Comparison of ENCODE assay signal across 1 cellular context in the genomic region with DNA sequence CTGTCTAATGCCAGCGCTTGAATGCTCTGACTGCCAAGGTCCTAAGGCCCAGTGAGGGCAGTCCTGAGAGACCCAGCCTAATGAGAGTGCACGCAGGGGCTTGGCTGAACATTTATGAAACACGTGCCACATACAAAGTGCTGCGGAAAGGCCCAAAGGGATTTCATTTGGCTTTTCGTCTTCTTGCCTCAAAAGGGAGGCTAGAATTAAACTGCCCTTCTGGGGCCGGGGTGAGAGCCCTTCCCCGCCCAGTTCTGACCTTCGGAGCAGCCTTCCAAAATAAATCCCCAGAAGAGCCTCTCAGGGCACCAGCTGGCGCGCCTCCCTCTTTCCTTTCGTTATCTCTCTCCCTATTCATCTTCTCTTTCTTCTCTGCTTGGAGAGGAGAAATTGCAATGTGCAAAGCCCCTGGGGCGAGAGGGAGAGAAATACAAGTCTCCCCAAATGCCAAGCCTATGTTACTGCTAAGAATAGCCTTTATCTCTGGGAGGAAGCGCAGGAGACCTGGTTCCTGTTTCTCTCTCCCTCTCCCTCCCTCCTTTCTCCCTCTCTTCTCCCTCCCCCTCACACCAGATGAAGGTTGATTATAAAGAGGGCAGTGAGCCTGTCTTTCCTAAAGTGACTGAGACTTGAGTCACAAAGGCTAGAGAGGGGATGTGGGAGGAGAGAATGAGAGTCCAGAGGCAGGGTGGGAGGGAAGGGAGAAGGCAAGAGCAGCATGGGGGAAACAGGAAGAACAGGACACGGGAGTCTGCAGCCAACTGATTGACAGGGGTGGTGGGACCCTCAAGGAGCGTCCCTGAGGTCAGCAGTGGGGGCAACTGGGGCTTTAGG.
TF ChIP-seq lines count a peak whose summit lies in the region.

No MANE protein-coding gene starts in this region.

TF ChIP-seq in K562, 482 proteins besides CTCF, POLR2A, EP300 and RAD21 (continues in another document):
- peak; percentile 52 for TF ChIP-seq ARID1B (IDR thresholded peaks at IDR 0.05)
- TF ChIP-seq YY1 (IDR thresholded peaks at IDR 0.05; ENCODE audit: borderline replicate concordance in 1 of 3, control insufficient read depth in 1 of 3, extremely low read depth in 1 of 3, insufficient read depth in 3 of 3, insufficient read length in 1 of 3, insufficient replicate concordance in 2 of 3, low read depth in 1 of 3, low read length in 2 of 3) = no peak
- TF ChIP-seq HBP1 (CRISPR knock-in tag; IDR thresholded peaks at IDR 0.05) = no peak
- no peak for TF ChIP-seq ZNF124 (CRISPR knock-in tag; IDR thresholded peaks at IDR 0.05)
- TF ChIP-seq PTRF (tag; IDR thresholded peaks at IDR 0.05) = no peak
- no peak for TF ChIP-seq ZNF282 (CRISPR knock-in tag; IDR thresholded peaks at IDR 0.05)
- TF ChIP-seq IRF2 (CRISPR knock-in tag; IDR thresholded peaks at IDR 0.05) = no peak
- no peak for TF ChIP-seq ZNF609 (CRISPR knock-in tag; IDR thresholded peaks at IDR 0.05; ENCODE audit: borderline replicate concordance)
- TF ChIP-seq MCM3 (IDR thresholded peaks at IDR 0.05) = no peak
- TF ChIP-seq ZC3H4 (CRISPR knock-in tag; IDR thresholded peaks at IDR 0.05; ENCODE audit: borderline replicate concordance) = no peak
- TF ChIP-seq ZNF324 (CRISPR knock-in tag; IDR thresholded peaks at IDR 0.05) = no peak
- TF ChIP-seq ZNF253 (CRISPR knock-in tag; conservative IDR thresholded peaks at IDR 0.05) = no peak
- TF ChIP-seq GABPB1 (CRISPR knock-in tag; IDR thresholded peaks at IDR 0.05) = no peak
- TF ChIP-seq ATF7 (IDR thresholded peaks at IDR 0.05) = peak; percentile 6
- no peak for TF ChIP-seq HDAC8 (tag; IDR thresholded peaks at IDR 0.05)
- TF ChIP-seq SOX6 (IDR thresholded peaks at IDR 0.05) = peak; percentile 59; the same call in 1 of the 2 replicates
- no peak for TF ChIP-seq MCM5 (IDR thresholded peaks at IDR 0.05; ENCODE audit: low read depth)
- TF ChIP-seq RBM25 (IDR thresholded peaks at IDR 0.05; ENCODE audit: low read depth, low read length, severe bottlenecking) = no peak
- no peak for TF ChIP-seq ZFP36 (IDR thresholded peaks at IDR 0.05; ENCODE audit: low read depth, low read length, partially characterized antibody)
- no peak for TF ChIP-seq TAL1 (IDR thresholded peaks at IDR 0.05)
- no peak for TF ChIP-seq SMARCB1 (IDR thresholded peaks at IDR 0.05; ENCODE audit: insufficient read length, low read depth)
- TF ChIP-seq NKRF (IDR thresholded peaks at IDR 0.05; ENCODE audit: borderline replicate concordance) = no peak
- TF ChIP-seq, protein P1, sequence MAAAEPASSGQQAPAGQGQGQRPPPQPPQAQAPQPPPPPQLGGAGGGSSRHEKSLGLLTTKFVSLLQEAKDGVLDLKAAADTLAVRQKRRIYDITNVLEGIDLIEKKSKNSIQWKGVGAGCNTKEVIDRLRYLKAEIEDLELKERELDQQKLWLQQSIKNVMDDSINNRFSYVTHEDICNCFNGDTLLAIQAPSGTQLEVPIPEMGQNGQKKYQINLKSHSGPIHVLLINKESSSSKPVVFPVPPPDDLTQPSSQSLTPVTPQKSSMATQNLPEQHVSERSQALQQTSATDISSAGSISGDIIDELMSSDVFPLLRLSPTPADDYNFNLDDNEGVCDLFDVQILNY (CRISPR knock-in tag; IDR thresholded peaks at IDR 0.05) = no peak
- TF ChIP-seq KHSRP (IDR thresholded peaks at IDR 0.05) = no peak
- no peak for TF ChIP-seq ZBTB8A (IDR thresholded peaks at IDR 0.05; ENCODE audit: partially characterized antibody)
- TF ChIP-seq JUNB (CRISPR knock-in tag; conservative IDR thresholded peaks at IDR 0.05) = no peak
- TF ChIP-seq PCBP2 (IDR thresholded peaks at IDR 0.05; ENCODE audit: low read depth, low read length, poor library complexity, severe bottlenecking) = no peak
- 0 out of 2 replicates have a peak, but pooled peaks have one; percentile 26 for TF ChIP-seq CBFA2T2 (conservative IDR thresholded peaks at IDR 0.05)
- peak; percentile 71 for TF ChIP-seq ZFX (CRISPR knock-in tag; IDR thresholded peaks at IDR 0.05)
- no peak for TF ChIP-seq ETS2 (tag; IDR thresholded peaks at IDR 0.05; ENCODE audit: borderline replicate concordance, poor library complexity, severe bottlenecking)
- no peak for TF ChIP-seq ZBTB43 (CRISPR knock-in tag; IDR thresholded peaks at IDR 0.05)
- TF ChIP-seq ZNF41 (CRISPR knock-in tag; conservative IDR thresholded peaks at IDR 0.05) = no peak
- TF ChIP-seq MTA1 (IDR thresholded peaks at IDR 0.05; ENCODE audit: borderline replicate concordance) = no peak
- TF ChIP-seq, protein P2, sequence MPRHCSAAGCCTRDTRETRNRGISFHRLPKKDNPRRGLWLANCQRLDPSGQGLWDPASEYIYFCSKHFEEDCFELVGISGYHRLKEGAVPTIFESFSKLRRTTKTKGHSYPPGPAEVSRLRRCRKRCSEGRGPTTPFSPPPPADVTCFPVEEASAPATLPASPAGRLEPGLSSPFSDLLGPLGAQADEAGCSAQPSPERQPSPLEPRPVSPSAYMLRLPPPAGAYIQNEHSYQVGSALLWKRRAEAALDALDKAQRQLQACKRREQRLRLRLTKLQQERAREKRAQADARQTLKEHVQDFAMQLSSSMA (CRISPR knock-in tag; IDR thresholded peaks at IDR 0.05) = no peak
- TF ChIP-seq KDM5B (IDR thresholded peaks at IDR 0.05; ENCODE audit: insufficient replicate concordance, low read depth, low read length) = no peak
- TF ChIP-seq ZNF274 (IDR thresholded peaks at IDR 0.05; ENCODE audit: borderline replicate concordance, low read depth, low read length) = no peak
- TF ChIP-seq, protein P3, sequence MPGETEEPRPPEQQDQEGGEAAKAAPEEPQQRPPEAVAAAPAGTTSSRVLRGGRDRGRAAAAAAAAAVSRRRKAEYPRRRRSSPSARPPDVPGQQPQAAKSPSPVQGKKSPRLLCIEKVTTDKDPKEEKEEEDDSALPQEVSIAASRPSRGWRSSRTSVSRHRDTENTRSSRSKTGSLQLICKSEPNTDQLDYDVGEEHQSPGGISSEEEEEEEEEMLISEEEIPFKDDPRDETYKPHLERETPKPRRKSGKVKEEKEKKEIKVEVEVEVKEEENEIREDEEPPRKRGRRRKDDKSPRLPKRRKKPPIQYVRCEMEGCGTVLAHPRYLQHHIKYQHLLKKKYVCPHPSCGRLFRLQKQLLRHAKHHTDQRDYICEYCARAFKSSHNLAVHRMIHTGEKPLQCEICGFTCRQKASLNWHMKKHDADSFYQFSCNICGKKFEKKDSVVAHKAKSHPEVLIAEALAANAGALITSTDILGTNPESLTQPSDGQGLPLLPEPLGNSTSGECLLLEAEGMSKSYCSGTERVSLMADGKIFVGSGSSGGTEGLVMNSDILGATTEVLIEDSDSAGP (CRISPR knock-in tag; IDR thresholded peaks at IDR 0.05) = no peak
- no peak for TF ChIP-seq RNF219 (CRISPR knock-in tag; IDR thresholded peaks at IDR 0.05)
- TF ChIP-seq CTBP1 (IDR thresholded peaks at IDR 0.05; ENCODE audit: borderline replicate concordance) = 0 out of 2 replicates have a peak, but pooled peaks have one; percentile 24
- peak; percentile 31; the same call in 1 of the 2 replicates for TF ChIP-seq NCOR1 (IDR thresholded peaks at IDR 0.05)
- TF ChIP-seq RBM22 (IDR thresholded peaks at IDR 0.05; ENCODE audit: low read depth, low read length, poor library complexity, severe bottlenecking) = no peak
- TF ChIP-seq MEIS2 (IDR thresholded peaks at IDR 0.05; ENCODE audit: partially characterized antibody) = no peak
- no peak for TF ChIP-seq POU5F1 (IDR thresholded peaks at IDR 0.05; ENCODE audit: borderline replicate concordance, low read depth, low read length, partially characterized antibody)
- no peak for TF ChIP-seq TFAM (CRISPR knock-in tag; conservative IDR thresholded peaks at IDR 0.05)
- no peak for TF ChIP-seq FUS (optimal IDR thresholded peaks at IDR 0.05; ENCODE audit: low read depth, low read length)
- TF ChIP-seq TCFL5 (CRISPR knock-in tag; conservative IDR thresholded peaks at IDR 0.05) = no peak
